8 cellular contexts compared by ENCODE assay signal in genomic region chr7:25851332-25852248, GRCh38.
DNase-seq lines count a peak whose midpoint lies in the region; ATAC-seq and TF ChIP-seq lines count a peak whose summit lies in the region.

No MANE protein-coding gene starts in this region.

- no peak overlapping the region for H3K27ac ChIP-seq in OCI-LY3 (ENCODE audit: low read length)
- H3K27ac ChIP-seq in thyroid gland = peak overlapping the region in 2 of 3 donors; percentile 38 to 48

- no peaks in the 10 kb centered on the region for H3K79me2 ChIP-seq in OCI-LY3 (ENCODE audit: low read length)

- H3K9me3 Mint-ChIP-seq in activated T-cell treated with anti-CD3 and anti-CD28 coated beads, Interleukin-2, amount 50 U/mL, for 72 hours = peaks cover 0 to 2% of the 10 kb centered on the region in 2 donors
- no peaks in the 10 kb centered on the region for H3K9me3 Mint-ChIP-seq in natural killer cell treated with Interleukin-12 subunit alpha and Interleukin-12 subunit beta and Interleukin-15 and Interleukin-18, amount 100 ng/mL, for 72 hours

- no peak overlapping the region for H2AFZ ChIP-seq in OCI-LY3 (ENCODE audit: low read depth, low read length)

- H3K27ac Mint-ChIP-seq in activated T-cell treated with anti-CD3 and anti-CD28 coated beads, Interleukin-2, amount 50 U/mL, for 72 hours = no peak overlapping the region
- peak overlapping the region in 1 of 2 donors; percentile 24 for H3K27ac Mint-ChIP-seq in natural killer cell treated with Interleukin-12 subunit alpha and Interleukin-12 subunit beta and Interleukin-15 and Interleukin-18, amount 100 ng/mL, for 72 hours

- TF ChIP-seq CTCF in OCI-LY3 (IDR thresholded peaks at IDR 0.05; ENCODE audit: low read depth, low read length) (peak; percentile 76), thyroid gland (IDR thresholded peaks at IDR 0.05) (peak; percentile 48 to 94 (median 90))

- DNase-seq in AG20443 (ENCODE audit: low spot score) (peak; percentile 68), HUDEP-2 (lab: John Stamatoyannopoulos, UW; ENCODE audit: unreplicated experiment in 76 of 76) (peak in 63 of 76 experiments; percentile 3 to 82 (median 44)), fibroblast of the conjunctiva (ENCODE audit: low read depth) (peak; percentile 75), thyroid gland (peak; percentile 81 to 85)
- DNase-seq in activated T-cell treated with anti-CD3 and anti-CD28 coated beads, Interleukin-2, amount 50 U/mL, for 72 hours = peak; percentile 79 to 81
- DNase-seq in natural killer cell treated with Interleukin-12 subunit alpha and Interleukin-12 subunit beta and Interleukin-15 and Interleukin-18, amount 100 ng/mL, for 72 hours (ENCODE audit: low spot score) = peak; percentile 65

- ATAC-seq in GM18907 (IDR thresholded peaks at IDR 0.05; ENCODE audit: unreplicated experiment) = peak; percentile 55
- ATAC-seq in activated T-cell treated with anti-CD3 and anti-CD28 coated beads, Interleukin-2, amount 50 U/mL, for 72 hours (replicated peaks in 1 of 2) = peak; percentile 53 to 62
- ATAC-seq in natural killer cell treated with Interleukin-12 subunit alpha and Interleukin-12 subunit beta and Interleukin-15 and Interleukin-18, amount 100 ng/mL, for 72 hours = peak; percentile 66 to 68

- H3K9me3 ChIP-seq in OCI-LY3 (ENCODE audit: insufficient read depth, low read length) = no peaks in the 10 kb centered on the region
- no peaks in the 10 kb centered on the region for H3K9me3 ChIP-seq in thyroid gland

- peak overlapping the region; percentile 83 to 94 for H3K4me3 Mint-ChIP-seq in activated T-cell treated with anti-CD3 and anti-CD28 coated beads, Interleukin-2, amount 50 U/mL, for 72 hours
- peak overlapping the region; percentile 74 for H3K4me3 Mint-ChIP-seq in natural killer cell treated with Interleukin-12 subunit alpha and Interleukin-12 subunit beta and Interleukin-15 and Interleukin-18, amount 100 ng/mL, for 72 hours

- H3K27me3 Mint-ChIP-seq in activated T-cell treated with anti-CD3 and anti-CD28 coated beads, Interleukin-2, amount 50 U/mL, for 72 hours (ENCODE audit: low read depth) = peaks cover 48% of the 10 kb centered on the region
- peaks cover 45 to 73% of the 10 kb centered on the region in 2 donors for H3K27me3 Mint-ChIP-seq in natural killer cell treated with Interleukin-12 subunit alpha and Interleukin-12 subunit beta and Interleukin-15 and Interleukin-18, amount 100 ng/mL, for 72 hours

- H4K20me1 ChIP-seq in OCI-LY3 (ENCODE audit: insufficient read depth, low read length) = no peaks in the 10 kb centered on the region

- peak overlapping the region; percentile 18; the same call in 1 of the 2 replicates for H3K4me2 ChIP-seq in OCI-LY3 (ENCODE audit: low read length)

- WGBS in thyroid gland, 2 donors = 39 to 42% methylated on average over 32 to 34 of the region's 34 CpGs

- no peak overlapping the region for H3K9ac ChIP-seq in OCI-LY3 (ENCODE audit: low read length)

- peaks cover 22% of the 10 kb centered on the region for H3K4me1 Mint-ChIP-seq in activated T-cell treated with anti-CD3 and anti-CD28 coated beads, Interleukin-2, amount 50 U/mL, for 72 hours (ENCODE audit: low read depth)
- H3K4me1 Mint-ChIP-seq in natural killer cell treated with Interleukin-12 subunit alpha and Interleukin-12 subunit beta and Interleukin-15 and Interleukin-18, amount 100 ng/mL, for 72 hours (ENCODE audit: low read depth in 2 of 2) = peaks cover 11 to 17% of the 10 kb centered on the region in 2 donors

- H3K36me3 ChIP-seq in OCI-LY3 (replicated peaks; ENCODE audit: low read depth, low read length) = no peaks in the 10 kb centered on the region
- no peaks in the 10 kb centered on the region for H3K36me3 ChIP-seq in thyroid gland

- no peaks in the 10 kb centered on the region for H3K36me3 Mint-ChIP-seq in activated T-cell treated with anti-CD3 and anti-CD28 coated beads, Interleukin-2, amount 50 U/mL, for 72 hours (ENCODE audit: insufficient read depth in 2 of 2)
- peaks cover 15% of the 10 kb centered on the region for H3K36me3 Mint-ChIP-seq in natural killer cell treated with Interleukin-12 subunit alpha and Interleukin-12 subunit beta and Interleukin-15 and Interleukin-18, amount 100 ng/mL, for 72 hours

- H3K4me3 ChIP-seq in OCI-LY3 (ENCODE audit: low read length) (no peak overlapping the region), thyroid gland (replicated peaks in 1 of 3) (no peak overlapping the region)

- H3K4me1 ChIP-seq in OCI-LY3 (ENCODE audit: low read length) (no peaks in the 10 kb centered on the region), thyroid gland (peaks cover 20 to 33% of the 10 kb centered on the region in 2 donors)

- no peak for TF ChIP-seq POLR2A in thyroid gland (IDR thresholded peaks at IDR 0.05)

- intact Hi-C loops in thyroid gland (cut with DNase I) = loop anchor here (5.0 to 10.0 kb wide), 5 partner anchors 129 to 1313 kb away; partner anchors contain the start of gene HOXA9

- H3K27me3 ChIP-seq in OCI-LY3 (ENCODE audit: low read depth, low read length) (peaks cover 15% of the 10 kb centered on the region), thyroid gland (peaks cover 42% of the 10 kb centered on the region)
